14 cellular contexts compared by ENCODE assay signal in genomic region chr7:27122075-27122910, GRCh38. TPM values are rescaled to one million over a fixed set of nuclear protein-coding genes. Genes with fewer than 3 reads are reported as not detected.
DNase-seq lines count a peak whose midpoint lies in the region; ATAC-seq and TF ChIP-seq lines count a peak whose summit lies in the region.
"Had no signal": no experiment of that assay in that cellular context is flagged by ENCODE, and none has a peak within 500 bp of the region (broad histone marks: within the 10 kb centered on the region; RNA-seq: fewer than 3 reads in every experiment).

No MANE protein-coding gene starts in this region.

- H3K27me3 Mint-ChIP-seq in naive thymus-derived CD4-positive, alpha-beta T cell, result peaks cover 19 to 41% (median 32%) of the 10 kb centered on the region in 5 donors

- H3K79me2 ChIP-seq in neural cell (replicated peaks; ENCODE audit: insufficient read depth, low read length), result no peaks in the 10 kb centered on the region

- intact Hi-C loops in naive thymus-derived CD4-positive, alpha-beta T cell (cut with micrococcal nuclease), result no loop called here

- H3K4me3 ChIP-seq in AG04450 (ENCODE audit: low read depth, low read length) (peak overlapping the region; percentile 60), fibroblast of pulmonary artery (replicated peaks; ENCODE audit: low read depth, low read length) (peak overlapping the region; percentile 21), neural cell (ENCODE audit: low read length) (no peak overlapping the region)
- H3K4me3 ChIP-seq in naive thymus-derived CD4-positive, alpha-beta T cell (ENCODE audit: low read length), result no peak overlapping the region

- no peaks in the 10 kb centered on the region for H3K9me2 ChIP-seq in neural cell (ENCODE audit: insufficient read depth, low read length)

- DNase-seq in AG04450 (ENCODE audit: low read depth, low spot score) (no peak), SW480 (ENCODE audit: low spot score) (peak; percentile 72), fibroblast of pulmonary artery (ENCODE audit: low read depth) (no peak), caudate nucleus (lab: John Stamatoyannopoulos, UW) (no peak)
- DNase-seq in naive thymus-derived CD4-positive, alpha-beta T cell, result no peak
- DNase-seq: activated CD4-positive, alpha-beta T cell treated with anti-CD3 and anti-CD28 coated beads, Interleukin-2, amount 10 ng/mL, durations not matched to agents 24 days and 14 days; activated naive CD4-positive, alpha-beta T cell treated with anti-CD3 and anti-CD28 coated beads, Interleukin-2, amount 50 U/mL, for 16 hours; NCI-H1417 treated with DMSO at 0.1 percent for 48 hours; stimulated activated CD4-positive, alpha-beta T cell treated with anti-CD3 and anti-CD28 coated beads, Interleukin-4, amount 100 ng/mL, for 4 hours; T-cell had no signal

- no peak overlapping the region for H2AFZ ChIP-seq in neural cell (ENCODE audit: low read depth, low read length)

- no peak for ATAC-seq in GM18861 (IDR thresholded peaks at IDR 0.05; ENCODE audit: unreplicated experiment)
- no peak for ATAC-seq in naive thymus-derived CD4-positive, alpha-beta T cell
- no peak for ATAC-seq in HG02610 (IDR thresholded peaks at IDR 0.05; ENCODE audit: unreplicated experiment)
- ATAC-seq: T-cell had no signal

- no peaks in the 10 kb centered on the region for H3K9me3 Mint-ChIP-seq in naive thymus-derived CD4-positive, alpha-beta T cell
- H3K9me3 Mint-ChIP-seq: activated CD4-positive, alpha-beta T cell treated with anti-CD3 and anti-CD28 coated beads, Interleukin-2, amount 10 ng/mL, durations not matched to agents 24 days and 14 days; T-cell had no signal

- H3K4me2 ChIP-seq in neural cell (ENCODE audit: low read length), result no peak overlapping the region

- no peaks in the 10 kb centered on the region for H3K4me1 Mint-ChIP-seq in naive thymus-derived CD4-positive, alpha-beta T cell
- H3K4me1 Mint-ChIP-seq: activated CD4-positive, alpha-beta T cell treated with anti-CD3 and anti-CD28 coated beads, Interleukin-2, amount 10 ng/mL, durations not matched to agents 24 days and 14 days; T-cell had no signal

- no peaks in the 10 kb centered on the region for H3K4me1 ChIP-seq in naive thymus-derived CD4-positive, alpha-beta T cell (ENCODE audit: control insufficient read depth in 2 of 2, insufficient read depth in 2 of 2, low read length in 2 of 2)

- H3K4me3 Mint-ChIP-seq in naive thymus-derived CD4-positive, alpha-beta T cell, result no peak overlapping the region
- H3K4me3 Mint-ChIP-seq: activated CD4-positive, alpha-beta T cell treated with anti-CD3 and anti-CD28 coated beads, Interleukin-2, amount 10 ng/mL, durations not matched to agents 24 days and 14 days; T-cell had no signal

- H3K27ac ChIP-seq in AG04450 (ENCODE audit: low read depth, low read length), result peak overlapping the region; percentile 94
- no peak overlapping the region for H3K27ac ChIP-seq in neural cell (ENCODE audit: low read length)
- no peak overlapping the region for H3K27ac ChIP-seq in naive thymus-derived CD4-positive, alpha-beta T cell (ENCODE audit: low read depth, low read length)
- no peak overlapping the region for H3K27ac ChIP-seq in caudate nucleus (ENCODE audit: low read depth, low read length)

- no peak for TF ChIP-seq CTCF in AG04450 (IDR thresholded peaks at IDR 0.05; ENCODE audit: low read depth, low read length)
- no peak for TF ChIP-seq CTCF in fibroblast of pulmonary artery (IDR thresholded peaks at IDR 0.05; ENCODE audit: low read length, missing control alignments)
- no peak for TF ChIP-seq CTCF in neural cell (IDR thresholded peaks at IDR 0.05; ENCODE audit: poor library complexity, severe bottlenecking)

- H3K9me3 ChIP-seq in AG04450 (ENCODE audit: control insufficient read depth, insufficient read depth, low read length), result no peaks in the 10 kb centered on the region
- H3K9me3 ChIP-seq in neural cell (ENCODE audit: low read length), result peaks cover 7% of the 10 kb centered on the region
- no peaks in the 10 kb centered on the region for H3K9me3 ChIP-seq in naive thymus-derived CD4-positive, alpha-beta T cell (ENCODE audit: control insufficient read depth in 2 of 3, low read length in 3 of 3)

- no peaks in the 10 kb centered on the region for H3K27me3 ChIP-seq in AG04450 (ENCODE audit: control insufficient read depth, insufficient read depth, low read length)
- H3K27me3 ChIP-seq in neural cell (ENCODE audit: insufficient read depth, low read depth, low read length), result peaks cover 100% of the 10 kb centered on the region
- H3K27me3 ChIP-seq in naive thymus-derived CD4-positive, alpha-beta T cell (ENCODE audit: control insufficient read depth in 2 of 2, insufficient read depth in 2 of 2, low read length in 2 of 2), result no peaks in the 10 kb centered on the region

- CTCF ChIA-PET in AG04450 (lab: Charles Lee), result interaction anchor here (0.6 to 3.1 kb wide), 3 partner anchors 21 to 265 kb away, joined by 3 to 16 read pairs (median 3); partner anchors contain the start of gene HOXA5
- CTCF ChIA-PET in naive thymus-derived CD4-positive, alpha-beta T cell (lab: Charles Lee), result no interaction called here

- no peaks in the 10 kb centered on the region for H3K36me3 Mint-ChIP-seq in naive thymus-derived CD4-positive, alpha-beta T cell
- H3K36me3 Mint-ChIP-seq: T-cell had no signal

- H3F3A ChIP-seq in neural cell (ENCODE audit: insufficient read depth, low read length, poor library complexity, severe bottlenecking), result no peaks in the 10 kb centered on the region

- H3K9ac ChIP-seq in neural cell (ENCODE audit: low read length), result no peak overlapping the region

- POLR2A ChIA-PET in AG04450 (lab: Yijun Ruan, JAX), result interaction anchor here (0.7 to 1.6 kb wide), 7 partner anchors 9 to 1266 kb away, joined by 3 to 7 read pairs (median 3); partner anchors contain the start of gene SKAP2
- POLR2A ChIA-PET in naive thymus-derived CD4-positive, alpha-beta T cell (lab: Charles Lee), result no interaction called here

- no peaks in the 10 kb centered on the region for H3K36me3 ChIP-seq in neural cell (ENCODE audit: insufficient read depth, low read length)
- no peaks in the 10 kb centered on the region for H3K36me3 ChIP-seq in naive thymus-derived CD4-positive, alpha-beta T cell (ENCODE audit: control insufficient read depth in 2 of 3, insufficient read depth in 3 of 3, low read length in 3 of 3)

- no peak for TF ChIP-seq EP300 in neural cell (conservative IDR thresholded peaks at IDR 0.05; ENCODE audit: poor library complexity, severe bottlenecking)

- no peak for TF ChIP-seq RAD21 in neural cell (conservative IDR thresholded peaks at IDR 0.05)

- no peaks in the 10 kb centered on the region for H4K20me1 ChIP-seq in neural cell (ENCODE audit: insufficient read depth)

- no peak overlapping the region for H3K27ac Mint-ChIP-seq in naive thymus-derived CD4-positive, alpha-beta T cell
- H3K27ac Mint-ChIP-seq: activated CD4-positive, alpha-beta T cell treated with anti-CD3 and anti-CD28 coated beads, Interleukin-2, amount 10 ng/mL, durations not matched to agents 24 days and 14 days; T-cell had no signal

TF ChIP-seq in neural cell, 6 proteins besides CTCF, POLR2A, EP300 and RAD21 (continues in another document):
- TF ChIP-seq MXI1 (conservative IDR thresholded peaks at IDR 0.05; ENCODE audit: poor library complexity, severe bottlenecking) (no peak), EZH2 (IDR thresholded peaks at IDR 0.05; ENCODE audit: borderline replicate concordance, insufficient read depth, low read length, poor library complexity, severe bottlenecking) (peak; percentile 72)

RNA-seq across cellular contexts. Expression of gene HOXA4, which starts 8.3 kb away (rescaled TPM):
- polyA plus RNA-seq in AG04450 (2011; rRNA removed), result 5.4 and 5.8 TPM in 2 replicates
- polyA minus RNA-seq in AG04450 (2011; rRNA and poly(A)+ RNA removed), result 3.6 and 4.2 TPM in 2 replicates
- polyA plus RNA-seq in neural cell, result not detected in 2 replicates
- polyA minus RNA-seq in neural cell, result not detected in 2 replicates
- not detected for total RNA-seq in naive thymus-derived CD4-positive, alpha-beta T cell
- polyA plus RNA-seq in naive thymus-derived CD4-positive, alpha-beta T cell, result under 1 TPM in 1 of 2 donors, not detected in 1; 0.41 TPM
- total RNA-seq: activated CD4-positive, alpha-beta T cell treated with anti-CD3 and anti-CD28 coated beads, Interleukin-2, amount 10 ng/mL, durations not matched to agents 24 days and 14 days had no signal

RNA-seq across cellular contexts. Expression of gene HOXA2, which starts 19.8 kb away (rescaled TPM):
- polyA plus RNA-seq in AG04450 (2011; rRNA removed), result 3.1 and 4.1 TPM in 2 replicates
- polyA minus RNA-seq in AG04450 (2011; rRNA and poly(A)+ RNA removed), result 2.4 and 3.0 TPM in 2 replicates
- polyA plus RNA-seq in neural cell, result not detected in 2 replicates
- polyA minus RNA-seq in neural cell, result not detected in 2 replicates
- not detected for total RNA-seq in naive thymus-derived CD4-positive, alpha-beta T cell
- polyA plus RNA-seq in naive thymus-derived CD4-positive, alpha-beta T cell, result not detected
- total RNA-seq: activated CD4-positive, alpha-beta T cell treated with anti-CD3 and anti-CD28 coated beads, Interleukin-2, amount 10 ng/mL, durations not matched to agents 24 days and 14 days; HT1080; T-cell had no signal

RNA-seq across cellular contexts. Expression of gene HOXA5, which starts 21.2 kb away (rescaled TPM):
- polyA plus RNA-seq in AG04450 (2011; rRNA removed) (48.3 and 51.0 TPM in 2 replicates), neural cell (not detected in 2 replicates)
- polyA minus RNA-seq in AG04450 (2011; rRNA and poly(A)+ RNA removed), result 37.7 and 49.7 TPM in 2 replicates
- polyA minus RNA-seq in neural cell, result not detected in 2 replicates
- 1 to 10 TPM in 1 of 5 experiments, under 1 TPM in 1, not detected in 3; 0.88 to 2.2 TPM for total RNA-seq in naive thymus-derived CD4-positive, alpha-beta T cell
- polyA plus RNA-seq in naive thymus-derived CD4-positive, alpha-beta T cell, result not detected
- total RNA-seq: activated CD4-positive, alpha-beta T cell treated with anti-CD3 and anti-CD28 coated beads, Interleukin-2, amount 10 ng/mL, durations not matched to agents 24 days and 14 days had no signal

RNA-seq across cellular contexts. Expression of gene HOXA6, which starts 25.3 kb away (rescaled TPM):
- polyA plus RNA-seq in AG04450 (2011; rRNA removed), result 1.2 and 1.3 TPM in 2 replicates
- polyA minus RNA-seq in AG04450 (2011; rRNA and poly(A)+ RNA removed), result 0.91 and 2.1 TPM in 2 replicates
- polyA plus RNA-seq in neural cell, result not detected in 2 replicates
- polyA minus RNA-seq in neural cell, result not detected in 2 replicates
- under 1 TPM in 2 of 5 experiments, not detected in 3; 0.32 to 0.49 TPM for total RNA-seq in naive thymus-derived CD4-positive, alpha-beta T cell
- polyA plus RNA-seq in naive thymus-derived CD4-positive, alpha-beta T cell, result not detected
- total RNA-seq: activated CD4-positive, alpha-beta T cell treated with anti-CD3 and anti-CD28 coated beads, Interleukin-2, amount 10 ng/mL, durations not matched to agents 24 days and 14 days had no signal

RNA-seq across cellular contexts. Expression of gene HOXA1, which starts 26.5 kb away (rescaled TPM):
- polyA plus RNA-seq in AG04450 (2011; rRNA removed), result 2.6 and 2.9 TPM in 2 replicates
- 1.7 and 2.2 TPM in 2 replicates for polyA minus RNA-seq in AG04450 (2011; rRNA and poly(A)+ RNA removed)
- polyA plus RNA-seq in neural cell, result not detected in 2 replicates
- polyA minus RNA-seq in neural cell, result not detected in 2 replicates
- total RNA-seq in naive thymus-derived CD4-positive, alpha-beta T cell, result 1 to 10 TPM in 1 of 5 experiments, under 1 TPM in 3, not detected in 1; 0.10 to 1.1 (median 0.41) TPM
- under 1 TPM; 0.09 to 0.18 TPM for polyA plus RNA-seq in naive thymus-derived CD4-positive, alpha-beta T cell

Comparison
In these comparisons a context has a peak if more than half of its experiments do, and no peak if none do; other contexts are left out.
1. H3K4me3 ChIP-seq: peak in AG04450 (single experiment) and fibroblast of pulmonary artery (single experiment); none in neural cell (single experiment) and naive thymus-derived CD4-positive, alpha-beta T cell (single experiment).
2. RNA of gene HOXA5, which starts 21.2 kb away (polyA plus RNA-seq): 48.3 to 51.0 TPM in AG04450; not detected in naive thymus-derived CD4-positive, alpha-beta T cell and not detected in neural cell; every median in the first group is over 10 times any median in the second.